17 cellular contexts compared by ENCODE assay signal in genomic region chr2:61165946-61166345, GRCh38.
"Had no signal": no experiment of that assay in that cellular context is flagged by ENCODE, and none has a peak within 500 bp of the region (broad histone marks: within the 10 kb centered on the region; RNA-seq: fewer than 3 reads in every experiment).

No MANE protein-coding gene starts in this region.

- FAIRE-seq: keratinocyte had no signal

- ATAC-seq: left lung had no signal

- H3K27me3 Mint-ChIP-seq: activated CD4-positive, alpha-beta T cell treated with anti-CD3 and anti-CD28 coated beads, Interleukin-2, amount 10 ng/mL, durations not matched to agents 7 days and 5 days; activated naive CD8-positive, alpha-beta T cell treated with anti-CD3 and anti-CD28 coated beads for 36 hours had no signal

- H3K9me3 Mint-ChIP-seq: activated CD4-positive, alpha-beta T cell treated with anti-CD3 and anti-CD28 coated beads, Interleukin-2, amount 10 ng/mL, durations not matched to agents 7 days and 5 days; activated naive CD8-positive, alpha-beta T cell treated with anti-CD3 and anti-CD28 coated beads for 36 hours had no signal

- H3K4me3 Mint-ChIP-seq: activated CD4-positive, alpha-beta T cell treated with anti-CD3 and anti-CD28 coated beads, Interleukin-2, amount 10 ng/mL, durations not matched to agents 7 days and 5 days; activated naive CD8-positive, alpha-beta T cell treated with anti-CD3 and anti-CD28 coated beads for 36 hours; neural crest cell had no signal

- H3K27ac ChIP-seq: ascending aorta, esophagus muscularis mucosa, heart left ventricle, left lung, ovary had no signal

- H3K4me3 ChIP-seq: ascending aorta, esophagus muscularis mucosa, heart left ventricle, left lung, ovary had no signal

- DNase-seq: activated CD4-positive, alpha-beta T cell treated with anti-CD3 and anti-CD28 coated beads, Interleukin-2, amount 10 ng/mL, durations not matched to agents 7 days and 5 days; activated CD4-positive, CD25-positive, alpha-beta regulatory T cell; activated gamma-delta T cell; activated naive CD8-positive, alpha-beta T cell treated with anti-CD3 and anti-CD28 coated beads for 36 hours; activated T-cell treated with anti-CD3 and anti-CD28 coated beads, Interleukin-2, amount 50 U/mL, for 48 hours; foreskin melanocyte; heart left ventricle; left lung; ovary; stimulated activated CD4-positive, alpha-beta T cell treated with anti-CD3 and anti-CD28 coated beads, Interleukin-2, amount 100 ng/mL, for 48 hours; stimulated activated naive CD4-positive, alpha-beta T cell treated with Interleukin-2 at 50 U/mL for 16 hours; T-helper 1 cell; trophoblast cell had no signal

- H3K27ac Mint-ChIP-seq: activated CD4-positive, alpha-beta T cell treated with anti-CD3 and anti-CD28 coated beads, Interleukin-2, amount 10 ng/mL, durations not matched to agents 7 days and 5 days; activated naive CD8-positive, alpha-beta T cell treated with anti-CD3 and anti-CD28 coated beads for 36 hours had no signal

- H3K4me1 Mint-ChIP-seq: activated naive CD8-positive, alpha-beta T cell treated with anti-CD3 and anti-CD28 coated beads for 36 hours; neural crest cell had no signal

- H3K4me1 ChIP-seq: ascending aorta, esophagus muscularis mucosa, heart left ventricle, left lung had no signal

- H3K9me3 ChIP-seq: ascending aorta, esophagus muscularis mucosa, heart left ventricle, left lung, ovary had no signal

- H3K36me3 ChIP-seq: ovary had no signal

- H3K27me3 ChIP-seq: ascending aorta, esophagus muscularis mucosa, heart left ventricle, left lung, ovary had no signal
